In genomic region chr15:60583194-60583593, GRCh38 we compare ENCODE assay signal across 1 cellular context.
TF ChIP-seq lines count a peak whose summit lies in the region.

No MANE protein-coding gene starts in this region.

TF ChIP-seq in GM12878, 131 proteins besides CTCF, POLR2A, EP300 and RAD21 (continued from another document):
- no peak for TF ChIP-seq E2F8 (IDR thresholded peaks at IDR 0.05; ENCODE audit: low read depth, partially characterized antibody)
- TF ChIP-seq EED (IDR thresholded peaks at IDR 0.05; ENCODE audit: low read depth), result no peak
- no peak; the same call in 1 of the 2 replicates for TF ChIP-seq IKZF1 (conservative IDR thresholded peaks at IDR 0.05)
